ENCODE assay signal across 29 cellular contexts in the genomic region with DNA sequence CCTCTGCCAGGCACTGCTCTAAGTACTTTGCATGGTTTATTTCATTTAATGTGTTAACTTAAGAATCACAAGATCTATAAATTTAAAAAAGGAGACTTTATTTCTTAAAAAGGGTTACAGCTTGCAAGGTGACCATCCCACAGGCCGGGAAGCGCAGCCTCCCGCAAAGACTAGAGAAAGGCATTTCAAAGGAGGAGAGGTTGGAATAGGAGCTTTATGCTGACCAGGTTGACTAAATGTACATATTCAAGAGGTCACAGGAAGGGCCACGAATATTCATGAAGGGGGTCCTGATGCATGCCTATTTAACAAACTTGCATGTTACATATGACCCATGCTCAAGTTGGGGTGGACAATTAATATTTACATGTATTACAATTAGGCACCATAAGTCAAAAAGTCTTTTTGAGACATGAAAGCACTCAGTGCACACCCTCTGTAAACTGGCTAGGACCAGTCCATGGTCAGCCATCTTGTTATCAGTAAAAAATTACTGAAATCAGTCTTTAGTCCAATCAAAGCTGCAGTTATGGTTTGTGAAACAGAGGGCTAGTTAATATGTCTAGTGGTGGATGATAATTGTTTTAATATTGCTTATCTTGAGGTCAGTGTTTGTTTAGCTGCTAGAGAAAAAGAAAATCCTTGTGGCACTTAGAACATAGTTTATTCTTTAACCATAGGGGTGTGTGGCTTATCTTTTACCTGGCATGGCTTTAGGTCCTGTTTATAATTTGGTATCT.
"Had no signal": no experiment of that assay in that cellular context is flagged by ENCODE, and none has a peak within 500 bp of the region (broad histone marks: within the 10 kb centered on the region; RNA-seq: fewer than 3 reads in every experiment).

No MANE protein-coding gene starts in this region.

- H3K9me3 Mint-ChIP-seq: activated naive CD8-positive, alpha-beta T cell treated with anti-CD3 and anti-CD28 coated beads for 36 hours; activated T-helper 2 cell treated with anti-CD3 and anti-CD28 coated beads, Interferon-gamma antibody, Interleukin-2, Interleukin-4, amounts not matched to agents 10 μg/mL and 5 μg/mL and 100 μg/mL, durations not matched to agents 14 hours and 24 hours and 36 hours; nephron progenitor cell had no signal

- H3K4me3 ChIP-seq: colonic mucosa, dorsolateral prefrontal cortex, esophagus squamous epithelium, gastrocnemius medialis, smooth muscle cell, transverse colon had no signal

- FAIRE-seq: astrocyte, bronchial epithelial cell, TTC549, urothelium cell line had no signal

- H3K27me3 ChIP-seq: colonic mucosa, esophagus squamous epithelium, gastrocnemius medialis, transverse colon had no signal

- H3K4me1 Mint-ChIP-seq: activated CD4-positive, alpha-beta T cell treated with anti-CD3 and anti-CD28 coated beads for 36 hours; activated naive CD8-positive, alpha-beta T cell treated with anti-CD3 and anti-CD28 coated beads for 36 hours; memory B cell; stimulated activated naive B cell treated with anti-CD40 and anti-IgM and Interleukin-4, amounts not matched to agents 10 μg/mL and 1 μg/mL and 100 μg/mL, for 72 hours had no signal

- H3K4me3 Mint-ChIP-seq: activated CD4-positive, alpha-beta T cell treated with anti-CD3 and anti-CD28 coated beads for 36 hours; activated naive CD8-positive, alpha-beta T cell treated with anti-CD3 and anti-CD28 coated beads for 36 hours; activated T-cell treated with anti-CD3 and anti-CD28 coated beads, Interleukin-2, amount 50 U/mL, for 4 hours; effector memory CD8-positive, alpha-beta T cell; memory B cell; nephron progenitor cell; stimulated activated naive B cell treated with anti-CD40 and anti-IgM and Interleukin-4, amounts not matched to agents 10 μg/mL and 1 μg/mL and 100 μg/mL, for 72 hours had no signal

- H3K27me3 Mint-ChIP-seq: activated naive CD8-positive, alpha-beta T cell treated with anti-CD3 and anti-CD28 coated beads for 36 hours; effector memory CD8-positive, alpha-beta T cell; memory B cell had no signal

- ATAC-seq: activated CD4-positive, alpha-beta T cell treated with anti-CD3 and anti-CD28 coated beads for 36 hours; activated T-cell treated with anti-CD3 and anti-CD28 coated beads, Interleukin-2, amount 50 U/mL, for 4 hours; effector memory CD8-positive, alpha-beta T cell; gastrocnemius medialis; sciatic nerve; stimulated activated naive B cell treated with anti-CD40 and anti-IgM and Interleukin-4, amounts not matched to agents 10 μg/mL and 1 μg/mL and 100 μg/mL, for 72 hours had no signal

- H3K4me2 ChIP-seq: smooth muscle cell had no signal

- H3K27ac ChIP-seq: colonic mucosa, dorsolateral prefrontal cortex, esophagus squamous epithelium, gastrocnemius medialis, transverse colon had no signal

- DNase-seq: activated CD4-positive, alpha-beta T cell treated with anti-CD3 and anti-CD28 coated beads for 36 hours; activated CD4-positive, alpha-beta T cell treated with anti-CD3 and anti-CD28 coated beads, Interleukin-2, amount 50 U/mL, for 4 hours; activated CD8-positive, alpha-beta memory T cell treated with anti-CD3 and anti-CD28 coated beads for 24 hours; activated CD8-positive, alpha-beta memory T cell treated with anti-CD3 and anti-CD28 coated beads, Interleukin-2, amount 50 U/mL, for 4 hours; activated naive CD4-positive, alpha-beta T cell treated with Interleukin-2 at 50 U/mL for 16 hours; activated naive CD8-positive, alpha-beta T cell treated with anti-CD3 and anti-CD28 coated beads for 36 hours; activated T-cell treated with anti-CD3 and anti-CD28 coated beads, Interleukin-2, amount 50 U/mL, for 4 hours; colonic mucosa; dorsolateral prefrontal cortex; effector memory CD8-positive, alpha-beta T cell; esophagus squamous epithelium; gastrocnemius medialis; hypothalamus; islet precursor cell; left cardiac atrium; nephron progenitor cell; posterior cingulate gyrus; stimulated activated CD4-positive, alpha-beta T cell treated with anti-CD3 and anti-CD28 coated beads, Interleukin-15, amount 100 ng/mL, for 24 hours; stimulated activated CD8-positive, alpha-beta memory T cell treated with anti-CD3 and anti-CD28 coated beads, Interleukin-4, amount 100 ng/mL, for 48 hours; stimulated activated naive B cell treated with anti-CD40 and anti-IgM and Interleukin-4, amounts not matched to agents 10 μg/mL and 1 μg/mL and 100 μg/mL, for 72 hours; transverse colon had no signal

- H3K36me3 ChIP-seq: colonic mucosa, esophagus squamous epithelium, gastrocnemius medialis, transverse colon had no signal

- H3K9me3 ChIP-seq: colonic mucosa, esophagus squamous epithelium, gastrocnemius medialis, transverse colon had no signal

- H3K27ac Mint-ChIP-seq: activated CD4-positive, alpha-beta T cell treated with anti-CD3 and anti-CD28 coated beads for 36 hours; activated naive CD8-positive, alpha-beta T cell treated with anti-CD3 and anti-CD28 coated beads for 36 hours; activated T-helper 2 cell treated with anti-CD3 and anti-CD28 coated beads, Interferon-gamma antibody, Interleukin-2, Interleukin-4, amounts not matched to agents 10 μg/mL and 5 μg/mL and 100 μg/mL, durations not matched to agents 14 hours and 24 hours and 36 hours; effector memory CD8-positive, alpha-beta T cell; memory B cell; nephron progenitor cell; stimulated activated naive B cell treated with anti-CD40 and anti-IgM and Interleukin-4, amounts not matched to agents 10 μg/mL and 1 μg/mL and 100 μg/mL, for 72 hours had no signal

- H3K4me1 ChIP-seq: colonic mucosa, esophagus squamous epithelium, gastrocnemius medialis, transverse colon had no signal

- H3K36me3 Mint-ChIP-seq: activated naive CD8-positive, alpha-beta T cell treated with anti-CD3 and anti-CD28 coated beads for 36 hours; memory B cell; stimulated activated naive B cell treated with anti-CD40 and anti-IgM and Interleukin-4, amounts not matched to agents 10 μg/mL and 1 μg/mL and 100 μg/mL, for 72 hours had no signal
